ENCODE assay signal across 15 cellular contexts in the genomic region with DNA sequence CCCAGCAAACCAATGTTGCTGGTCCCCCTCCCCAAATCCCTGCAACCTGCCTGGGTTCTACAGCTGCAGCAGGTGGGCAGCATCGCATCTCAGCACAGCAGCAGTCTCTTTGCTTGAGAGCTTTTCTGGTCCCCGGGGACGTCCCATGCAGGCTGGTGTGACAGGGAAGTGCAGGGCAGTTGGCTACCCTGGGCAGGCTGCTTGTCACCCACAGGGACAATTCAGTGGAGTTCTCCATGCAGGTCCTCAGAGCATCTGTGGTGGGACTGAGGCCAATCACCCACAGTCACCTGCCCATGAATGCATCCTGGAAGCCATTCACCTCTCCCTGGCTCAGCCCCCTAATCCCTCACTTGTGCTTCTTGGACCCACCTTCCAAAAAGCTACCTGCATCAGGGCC. TPM values are rescaled to one million over a fixed set of nuclear protein-coding genes. Genes with fewer than 3 reads are reported as not detected.
DNase-seq lines count a peak whose midpoint lies in the region; ATAC-seq and FAIRE-seq lines count a peak whose summit lies in the region.
"Had no signal": no experiment of that assay in that cellular context is flagged by ENCODE, and none has a peak within 500 bp of the region (broad histone marks: within the 10 kb centered on the region; RNA-seq: fewer than 3 reads in every experiment).

No MANE protein-coding gene starts in this region.

- peaks cover 55 to 56% of the 10 kb centered on the region in 2 donors for H3K4me1 Mint-ChIP-seq in natural killer cell treated with Interleukin-12 subunit alpha and Interleukin-12 subunit beta and Interleukin-15 and Interleukin-18, amount 100 ng/mL, for 72 hours (ENCODE audit: low read depth in 2 of 2)

- FAIRE-seq in GM18507 (lab: Jason Lieb, UNC), result peak; percentile 46

- no peaks in the 10 kb centered on the region for H3K79me2 ChIP-seq in Karpas-422 (ENCODE audit: low read length)

- no peak for ATAC-seq in natural killer cell treated with Interleukin-12 subunit alpha and Interleukin-12 subunit beta and Interleukin-15 and Interleukin-18, amount 100 ng/mL, for 72 hours
- no peak for ATAC-seq in HG03159 (IDR thresholded peaks at IDR 0.05; ENCODE audit: unreplicated experiment)
- ATAC-seq: gastroesophageal sphincter had no signal

- no peak overlapping the region for H3K9ac ChIP-seq in Karpas-422 (ENCODE audit: low read length)

- H3K36me3 Mint-ChIP-seq in natural killer cell treated with Interleukin-12 subunit alpha and Interleukin-12 subunit beta and Interleukin-15 and Interleukin-18, amount 100 ng/mL, for 72 hours, result peaks cover 19% of the 10 kb centered on the region

- no peak overlapping the region for H2AFZ ChIP-seq in Karpas-422 (ENCODE audit: low read length)

- H3K4me1 ChIP-seq in Karpas-422 (ENCODE audit: low read length), result peaks cover 24% of the 10 kb centered on the region
- H3K4me1 ChIP-seq: gastroesophageal sphincter had no signal

- H3K27ac ChIP-seq in Karpas-422 (ENCODE audit: low read length) (no peak overlapping the region), caudate nucleus (ENCODE audit: low read depth, low read length) (peak overlapping the region; percentile 90)
- H3K27ac ChIP-seq: gastroesophageal sphincter, vagina had no signal

- H3K27me3 Mint-ChIP-seq in natural killer cell treated with Interleukin-12 subunit alpha and Interleukin-12 subunit beta and Interleukin-15 and Interleukin-18, amount 100 ng/mL, for 72 hours, result no peaks in the 10 kb centered on the region

- peak overlapping the region; percentile 61 to 72 for H3K27ac Mint-ChIP-seq in natural killer cell treated with Interleukin-12 subunit alpha and Interleukin-12 subunit beta and Interleukin-15 and Interleukin-18, amount 100 ng/mL, for 72 hours

- no peaks in the 10 kb centered on the region for H3K36me3 ChIP-seq in Karpas-422 (ENCODE audit: insufficient read depth, low read length)
- H3K36me3 ChIP-seq: gastroesophageal sphincter, vagina had no signal

- H3K9me2 ChIP-seq in Karpas-422 (replicated peaks; ENCODE audit: insufficient read depth, low read length), result no peaks in the 10 kb centered on the region

- H3K9me3 Mint-ChIP-seq in natural killer cell treated with Interleukin-12 subunit alpha and Interleukin-12 subunit beta and Interleukin-15 and Interleukin-18, amount 100 ng/mL, for 72 hours, result peaks cover 6% of the 10 kb centered on the region

- H4K20me1 ChIP-seq in Karpas-422 (ENCODE audit: insufficient read depth, low read depth, low read length), result no peaks in the 10 kb centered on the region

- H3K9me3 ChIP-seq in Karpas-422 (ENCODE audit: low read length), result no peaks in the 10 kb centered on the region
- H3K9me3 ChIP-seq: vagina had no signal

- peak overlapping the region; percentile 8 for H3K4me3 Mint-ChIP-seq in natural killer cell treated with Interleukin-12 subunit alpha and Interleukin-12 subunit beta and Interleukin-15 and Interleukin-18, amount 100 ng/mL, for 72 hours

- DNase-seq in GM18507 (ENCODE audit: extremely low spot score, insufficient read length, low read depth) (no peak), Karpas-422 (peak; percentile 73), caudate nucleus (lab: John Stamatoyannopoulos, UW) (no peak), NCI-H510A (lab: John Stamatoyannopoulos, UW) (no peak), glomerular visceral epithelial cell (ENCODE audit: extremely low spot score) (no peak)
- no peak for DNase-seq in natural killer cell treated with Interleukin-12 subunit alpha and Interleukin-12 subunit beta and Interleukin-15 and Interleukin-18, amount 100 ng/mL, for 72 hours (ENCODE audit: low spot score)
- DNase-seq in stimulated activated CD4-positive, alpha-beta T cell treated with anti-CD3 and anti-CD28 coated beads, Interleukin-15, amount 100 ng/mL, for 24 hours, result no peak
- DNase-seq: activated CD4-positive, alpha-beta T cell treated with anti-CD3 and anti-CD28 coated beads for 1 hour; activated T-cell treated with anti-CD3 and anti-CD28 coated beads for 4 hours; DMS 273 treated with DMSO at 0.1 percent for 48 hours; NCI-H2029; NCI-H82 had no signal

- H3K27me3 ChIP-seq in Karpas-422 (ENCODE audit: low read length), result no peaks in the 10 kb centered on the region
- H3K27me3 ChIP-seq: vagina had no signal

- peak overlapping the region; percentile 47 for H3K4me2 ChIP-seq in Karpas-422 (ENCODE audit: low read depth, low read length, poor library complexity, severe bottlenecking)

- peak overlapping the region; percentile 21; the same call in 1 of the 2 replicates for H3K4me3 ChIP-seq in Karpas-422 (ENCODE audit: low read length)
- H3K4me3 ChIP-seq: gastroesophageal sphincter, vagina had no signal

RNA-seq across cellular contexts. Expression of gene SEMA4D, which starts 43.9 kb away (rescaled TPM):
- 2.3 and 5.3 TPM in 2 replicates for total RNA-seq in Karpas-422 (2014; rRNA removed; shearing (Covaris generic); ENCODE audit: low replicate concordance)
- total RNA-seq in natural killer cell treated with Interleukin-12 subunit alpha and Interleukin-12 subunit beta and Interleukin-15 and Interleukin-18, amount 100 ng/mL, for 72 hours, result 100 to 1,000 TPM; 169 to 237 TPM

Comparison
In these comparisons a context has a peak if more than half of its experiments do, and no peak if none do; other contexts are left out.
1. RNA of gene SEMA4D, which starts 43.9 kb away (total RNA-seq): 169 to 237 TPM in natural killer cell treated with Interleukin-12 subunit alpha and Interleukin-12 subunit beta and Interleukin-15 and Interleukin-18, amount 100 ng/mL, for 72 hours; 2.3 to 5.3 TPM in Karpas-422; every median in the first group is over 10 times any median in the second.